8 cellular contexts compared by ENCODE assay signal in the genomic region with DNA sequence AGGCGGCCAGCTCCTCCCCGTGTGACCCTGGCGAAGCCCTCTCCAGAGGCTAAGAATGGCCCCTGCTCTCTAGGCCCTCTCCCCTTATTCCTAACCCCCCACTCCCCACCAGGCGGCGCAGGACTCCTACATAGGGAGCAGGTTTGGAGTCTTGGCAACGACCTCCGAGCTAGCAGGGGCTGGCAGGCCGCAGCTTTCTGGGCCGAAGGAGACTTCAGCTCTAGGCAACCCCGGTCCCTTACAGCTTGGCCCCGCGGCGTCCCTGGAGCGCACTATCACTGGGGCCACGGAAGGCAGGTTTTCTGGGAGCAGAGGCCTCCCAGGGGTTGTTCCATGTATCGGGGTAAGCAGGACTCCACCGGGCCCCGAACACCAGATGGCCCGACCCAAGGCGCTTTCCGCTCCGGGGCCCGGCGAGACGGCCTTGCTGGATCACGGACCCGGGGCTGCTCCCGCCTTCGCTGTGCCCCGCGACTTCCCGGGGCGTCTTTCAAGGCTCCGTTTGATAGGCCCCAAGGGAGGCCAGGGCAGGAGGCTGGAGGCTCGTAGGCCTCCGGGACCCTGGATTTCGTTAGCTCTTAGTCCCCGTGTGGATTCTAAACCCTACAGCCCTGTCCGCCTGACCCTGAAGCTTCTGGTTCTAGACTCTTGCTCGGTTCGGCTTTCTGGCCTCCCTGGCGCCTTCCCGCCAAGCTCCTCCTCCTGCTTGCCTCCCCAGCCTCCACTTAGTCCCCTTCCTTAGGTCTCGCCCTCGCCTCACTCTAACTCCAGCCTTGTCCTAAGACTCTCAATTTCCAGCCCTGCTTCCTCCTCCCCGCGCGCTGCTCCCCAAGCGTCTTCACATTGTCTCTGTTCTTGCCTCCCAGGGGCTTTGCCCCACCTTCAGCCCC. TPM values are rescaled to one million over a fixed set of nuclear protein-coding genes. Genes with fewer than 3 reads are reported as not detected.
DNase-seq lines count a peak whose midpoint lies in the region; ATAC-seq and TF ChIP-seq lines count a peak whose summit lies in the region.

No MANE protein-coding gene starts in this region.

- H3K27ac ChIP-seq in cardiac muscle cell, result no peak overlapping the region
- no peak overlapping the region for H3K27ac ChIP-seq in RWPE1
- no peak overlapping the region for H3K27ac ChIP-seq in vagina

- no peak for TF ChIP-seq POLR2A in vagina (IDR thresholded peaks at IDR 0.05)

- intact Hi-C loops in Right ventricle myocardium inferior (cut with DNase I), result no loop called here
- intact Hi-C loops in vagina (cut with DNase I), result no loop called here

- CTCF ChIA-PET in RWPE1 (lab: Yijun Ruan, JAX), result interaction anchor here (0.5 to 2.3 kb wide), 17 partner anchors 9 to 1800 kb away, joined by 3 to 12 read pairs (median 4); no protein-coding TSS in a partner anchor

- H3K36me3 ChIP-seq in cardiac muscle cell (no peaks in the 10 kb centered on the region), vagina (no peaks in the 10 kb centered on the region)

- H3K9me3 Mint-ChIP-seq in nephron, result peaks cover 5% of the 10 kb centered on the region

- H3K27me3 Mint-ChIP-seq in nephron (ENCODE audit: low read depth), result peaks cover 100% of the 10 kb centered on the region

- H3K4me1 Mint-ChIP-seq in nephron, result peaks cover 33% of the 10 kb centered on the region

- peak overlapping the region; percentile 64 to 70 (median 64) for H3K4me3 Mint-ChIP-seq in nephron

- POLR2A ChIA-PET in RWPE1 (lab: Yijun Ruan, JAX; ENCODE audit: low non-redundant PET), result interaction anchor here (0.5 kb wide), 1 partner anchor 81 kb away, joined by 3 read pairs; no protein-coding TSS in a partner anchor

- H3K9me3 ChIP-seq in cardiac muscle cell (ENCODE audit: low read depth), result no peaks in the 10 kb centered on the region
- no peaks in the 10 kb centered on the region for H3K9me3 ChIP-seq in vagina

- no peak overlapping the region for H3K27ac Mint-ChIP-seq in nephron

- H3K4me1 ChIP-seq in cardiac muscle cell (ENCODE audit: low read depth), result no peaks in the 10 kb centered on the region
- peaks cover 51% of the 10 kb centered on the region for H3K4me1 ChIP-seq in vagina

- H3K4me3 ChIP-seq in cardiac muscle cell (no peak overlapping the region), choroid plexus epithelial cell (ENCODE audit: low read depth, low read length) (no peak overlapping the region), vagina (no peak overlapping the region)

- peaks cover 100% of the 10 kb centered on the region for H3K27me3 ChIP-seq in cardiac muscle cell
- peaks cover 51% of the 10 kb centered on the region for H3K27me3 ChIP-seq in vagina

- no peaks in the 10 kb centered on the region for H3K36me3 Mint-ChIP-seq in nephron (ENCODE audit: low read depth)

- ATAC-seq in Right ventricle myocardium inferior (no peak), HG02973 (IDR thresholded peaks at IDR 0.05; ENCODE audit: unreplicated experiment) (no peak), HG03108 (IDR thresholded peaks at IDR 0.05; ENCODE audit: unreplicated experiment) (no peak)

- TF ChIP-seq CTCF in cardiac muscle cell (IDR thresholded peaks at IDR 0.05; ENCODE audit: low read depth, low read length) (peak; percentile 46), RWPE1 (conservative IDR thresholded peaks at IDR 0.05; ENCODE audit: low read depth) (peak; percentile 45), choroid plexus epithelial cell (conservative IDR thresholded peaks at IDR 0.05; ENCODE audit: low read depth, low read length) (peak; percentile 44), nephron (IDR thresholded peaks at IDR 0.05; ENCODE audit: unreplicated experiment in 3 of 3) (peak; percentile 40 to 48 (median 47)), vagina (IDR thresholded peaks at IDR 0.05) (no peak)

- peak; percentile 46 to 84 for DNase-seq in cardiac muscle cell (ENCODE audit: low read depth in 1 of 2, low spot score in 1 of 2)
- DNase-seq in Right ventricle myocardium inferior (ENCODE audit: missing footprints), result no peak
- DNase-seq in RWPE1 (ENCODE audit: low spot score), result peak; percentile 69
- DNase-seq in choroid plexus epithelial cell (ENCODE audit: low read depth), result no peak
- DNase-seq in vagina (ENCODE audit: extremely low spot score in 2 of 2), result no peak

RNA-seq across cellular contexts. Expression of gene SLC32A1, which starts 1.9 kb away (rescaled TPM):
- total RNA-seq in cardiac muscle cell, result not detected in 2 replicates
- not detected in 2 replicates for polyA plus RNA-seq in cardiac muscle cell
- not detected for total RNA-seq in Right ventricle myocardium inferior
- total RNA-seq in vagina, result not detected

RNA-seq across cellular contexts. Expression of gene ACTR5, which starts 22.1 kb away (rescaled TPM):
- total RNA-seq in cardiac muscle cell (8.1 and 8.7 TPM in 2 replicates), Right ventricle myocardium inferior (2.6 TPM), vagina (18.4 TPM)
- polyA plus RNA-seq in cardiac muscle cell, result 6.4 and 9.4 TPM in 2 replicates

Comparison
In these comparisons a context has a peak if more than half of its experiments do, and no peak if none do; other contexts are left out.
1. DNase-seq: peak in cardiac muscle cell (2 of 2) and RWPE1 (single experiment); none in Right ventricle myocardium inferior (single experiment), choroid plexus epithelial cell (single experiment) and vagina (0 of 2).
2. CTCF ChIP-seq: peak in cardiac muscle cell (single experiment), RWPE1 (single experiment), choroid plexus epithelial cell (single experiment) and nephron (3 of 3); none in vagina (0 of 3).